Comparison of ENCODE assay signal across 25 cellular contexts in genomic region chr5:121744577-121744976, GRCh38.
DNase-seq lines count a peak whose midpoint lies in the region; ATAC-seq, FAIRE-seq and TF ChIP-seq lines count a peak whose summit lies in the region.
"Had no signal": no experiment of that assay in that cellular context is flagged by ENCODE, and none has a peak within 500 bp of the region (broad histone marks: within the 10 kb centered on the region; RNA-seq: fewer than 3 reads in every experiment).

No MANE protein-coding gene starts in this region.

- H2AFZ ChIP-seq in K562 (ENCODE audit: low read depth, low read length) = 0 out of 2 replicates have a peak overlapping the region, but pooled peaks have one; percentile 9

- no peaks in the 10 kb centered on the region for H3K79me2 ChIP-seq in K562 (ENCODE audit: control insufficient read depth, insufficient read depth, low read length)

- H3K4me1 ChIP-seq in K562 (replicated peaks in 1 of 2; ENCODE audit: control insufficient read depth in 2 of 2, insufficient read depth in 2 of 2, low read length in 2 of 2) = peaks cover 0 to 3% of the 10 kb centered on the region in 2 experiments; a peak in 1 of 5 replicates
- H3K4me1 ChIP-seq: A549, BE2C, BLaER1 had no signal

- DNase-seq in Ammon's horn (ENCODE audit: low spot score) = peak; percentile 13
- DNase-seq in K562 (ENCODE audit: extremely low read depth in 1 of 4, low spot score in 3 of 4) = peak in 1 of 4 experiments; percentile 12
- peak; percentile 53 for DNase-seq in superior temporal gyrus (ENCODE audit: extremely low spot score)
- DNase-seq in stimulated activated naive CD4-positive, alpha-beta T cell (lab: John Stamatoyannopoulos, UW) = no peak
- no peak for DNase-seq in NCI-H774 (lab: John Stamatoyannopoulos, UW)
- DNase-seq: AML-193; BE2C; C1 segment of cervical spinal cord; CD4-positive, alpha-beta memory T cell; CD4-positive, CD25-positive, alpha-beta regulatory T cell; CD8-positive, alpha-beta memory T cell; COR-L47; DMS 273 treated with DMSO at 0.1 percent for 48 hours; DMS153; DMS53; DMS79; DND-41; EL; GDM1 had no signal

- H3K4me3 ChIP-seq in K562 = no peak overlapping the region
- H3K4me3 ChIP-seq: A549, BLaER1, GM12878 had no signal

- intact Hi-C loops in K562 (cut with micrococcal nuclease) = no loop called here

- no peak for TF ChIP-seq EP300 in K562 (IDR thresholded peaks at IDR 0.05; ENCODE audit: low read length)

- no peaks in the 10 kb centered on the region for H3K36me3 ChIP-seq in K562 (ENCODE audit: control insufficient read depth, insufficient read depth, low read length)
- H3K36me3 ChIP-seq: BE2C, BLaER1 had no signal

- H3K4me2 ChIP-seq in K562 (ENCODE audit: insufficient read depth, low read length) = no peak overlapping the region
- H3K4me2 ChIP-seq: A549, BLaER1 had no signal

- TF ChIP-seq POLR2A in K562 (conservative IDR thresholded peaks at IDR 0.05) = no peak

- no peaks in the 10 kb centered on the region; the same call in 1 of the 2 replicates for H3K9me3 ChIP-seq in K562 (replicated peaks; ENCODE audit: control insufficient read depth, insufficient read depth, low read depth, low read length)
- H3K9me3 ChIP-seq: A549, BE2C, BLaER1 had no signal

- no peak for FAIRE-seq in K562 (lab: Jason Lieb, UNC)
- FAIRE-seq: A549, GM12878, GM12892, GM18507 had no signal

- no peaks in the 10 kb centered on the region for H3K9me1 ChIP-seq in K562 (ENCODE audit: control insufficient read depth, insufficient read depth, low read length)

- TF ChIP-seq RAD21 in K562 (CRISPR knock-in tag; conservative IDR thresholded peaks at IDR 0.05 in 1 of 2, IDR thresholded peaks at IDR 0.05 in 1 of 2) = no peak

- H3K27ac ChIP-seq in K562 (ENCODE audit: extremely low read depth, low read depth, low read length) = peak overlapping the region; percentile 70; the same call in 1 of the 3 replicates
- H3K27ac ChIP-seq: 22Rv1, A549, BLaER1 had no signal

- ATAC-seq in K562 = peak; percentile 80
- ATAC-seq: A549, GM12878 had no signal

- no peak for TF ChIP-seq CTCF in K562 (IDR thresholded peaks at IDR 0.05 in 2 of 3, conservative IDR thresholded peaks at IDR 0.05 in 1 of 3; ENCODE audit: insufficient read depth in 2 of 3, low read depth in 1 of 3, low read length in 3 of 3)

- CTCF ChIA-PET in K562 (lab: Yijun Ruan, JAX; ENCODE audit: low intra/inter-chr PET ratio) = no interaction called here

- BruUV-seq in K562 (replicated peaks; lab: Mats Ljungman, UMichigan) = no TSS peak

- POLR2A ChIA-PET in K562 (lab: Yijun Ruan, JAX) = no interaction called here

- in situ Hi-C loops in K562 (cut with MboI) = no loop called here

- H3K27me3 ChIP-seq in K562 (ENCODE audit: control insufficient read depth in 2 of 2, insufficient read depth in 2 of 2, low read length in 2 of 2) = no peaks in the 10 kb centered on the region
- H3K27me3 ChIP-seq: BE2C, BLaER1 had no signal

- H4K20me1 ChIP-seq in K562 (replicated peaks; ENCODE audit: control insufficient read depth, insufficient read depth, low read length) = no peaks in the 10 kb centered on the region
- H4K20me1 ChIP-seq: BLaER1 had no signal

- H3K9ac ChIP-seq in K562 (ENCODE audit: insufficient read depth in 1 of 2, low read depth in 2 of 2, low read length in 2 of 2) = no peak overlapping the region
- H3K9ac ChIP-seq: BLaER1 had no signal

TF ChIP-seq in K562, 482 proteins besides CTCF, POLR2A, EP300 and RAD21:
- TF ChIP-seq ATF1 (CRISPR knock-in tag; IDR thresholded peaks at IDR 0.05) (no peak), ATF1 (tag; IDR thresholded peaks at IDR 0.05) (no peak), MXD1 (CRISPR knock-in tag; IDR thresholded peaks at IDR 0.05; ENCODE audit: borderline replicate concordance, poor library complexity, severe bottlenecking) (no peak), PTTG1 (tag; IDR thresholded peaks at IDR 0.05; ENCODE audit: low read depth) (no peak), ZNF174 (CRISPR knock-in tag; IDR thresholded peaks at IDR 0.05) (no peak), TCFL5 (CRISPR knock-in tag; conservative IDR thresholded peaks at IDR 0.05) (no peak), CREBBP (IDR thresholded peaks at IDR 0.05; ENCODE audit: low read depth, low read length) (no peak), EWSR1 (IDR thresholded peaks at IDR 0.05; ENCODE audit: borderline replicate concordance, low read depth, partially characterized antibody) (no peak), RAD51 (IDR thresholded peaks at IDR 0.05; ENCODE audit: borderline replicate concordance, low read depth) (no peak), BCLAF1 (IDR thresholded peaks at IDR 0.05; ENCODE audit: borderline replicate concordance in 1 of 2, control insufficient read depth in 1 of 2, low read depth in 2 of 2, low read length in 1 of 2) (no peak)
TF ChIP-seq in K562: peak in this region for 0.

Comparison
In these comparisons a context has a peak if more than half of its experiments do, and no peak if none do; other contexts are left out.
1. DNase-seq: peak in Ammon's horn (single experiment) and superior temporal gyrus (single experiment); none in stimulated activated naive CD4-positive, alpha-beta T cell (0 of 6) and NCI-H774 (single experiment).